ENCODE assay signal across 26 cellular contexts in genomic region chr15:71250936-71251468, GRCh38.
DNase-seq lines count a peak whose midpoint lies in the region; ATAC-seq and TF ChIP-seq lines count a peak whose summit lies in the region.
"Had no signal": no experiment of that assay in that cellular context is flagged by ENCODE, and none has a peak within 500 bp of the region (broad histone marks: within the 10 kb centered on the region; RNA-seq: fewer than 3 reads in every experiment).

No MANE protein-coding gene starts in this region.

- no peaks in the 10 kb centered on the region for H3K36me3 ChIP-seq in osteoblast (ENCODE audit: insufficient read depth, low read length)
- H3K36me3 ChIP-seq: gastrocnemius medialis, neural progenitor cell, SJSA1, tibial nerve had no signal

- no peak overlapping the region for H3K27ac Mint-ChIP-seq in activated T-cell treated with anti-CD3 and anti-CD28 coated beads, Interleukin-2, amount 50 U/mL, for 24 hours
- H3K27ac Mint-ChIP-seq: activated CD4-positive, alpha-beta T cell treated with anti-CD3 and anti-CD28 coated beads, Interleukin-2, amount 10 ng/mL, durations not matched to agents 7 days and 5 days; B cell; neural progenitor cell; stimulated activated naive CD8-positive, alpha-beta T cell treated with anti-CD3 and anti-CD28 coated beads, Interleukin-15, Interleukin-2, amounts not matched to agents 100 ng/mL and 50 ng/mL, for 24 hours; T-helper 17 cell had no signal

- no peak for TF ChIP-seq CTCF in osteoblast (IDR thresholded peaks at IDR 0.05; ENCODE audit: extremely low read depth, low read depth, low read length)

- no peak overlapping the region for H3K4me3 ChIP-seq in osteoblast (ENCODE audit: insufficient read depth, low read length)
- H3K4me3 ChIP-seq: gastrocnemius medialis, neural progenitor cell, psoas muscle, SJSA1, tibial nerve had no signal

- no peak overlapping the region for H2AFZ ChIP-seq in osteoblast (ENCODE audit: low read length)
- H2AFZ ChIP-seq: neural progenitor cell had no signal

- no peak overlapping the region for H3K4me2 ChIP-seq in osteoblast (ENCODE audit: insufficient read depth, low read length)
- H3K4me2 ChIP-seq: neural progenitor cell had no signal

- no peaks in the 10 kb centered on the region for H3K9me3 Mint-ChIP-seq in activated T-cell treated with anti-CD3 and anti-CD28 coated beads, Interleukin-2, amount 50 U/mL, for 24 hours
- H3K9me3 Mint-ChIP-seq: activated CD4-positive, alpha-beta T cell treated with anti-CD3 and anti-CD28 coated beads, Interleukin-2, amount 10 ng/mL, durations not matched to agents 7 days and 5 days; neural progenitor cell; stimulated activated naive CD8-positive, alpha-beta T cell treated with anti-CD3 and anti-CD28 coated beads, Interleukin-15, Interleukin-2, amounts not matched to agents 100 ng/mL and 50 ng/mL, for 24 hours had no signal

- no peak overlapping the region for H3K4me3 Mint-ChIP-seq in activated T-cell treated with anti-CD3 and anti-CD28 coated beads, Interleukin-2, amount 50 U/mL, for 24 hours
- H3K4me3 Mint-ChIP-seq: activated CD4-positive, alpha-beta T cell treated with anti-CD3 and anti-CD28 coated beads, Interleukin-2, amount 10 ng/mL, durations not matched to agents 7 days and 5 days; B cell; neural progenitor cell; stimulated activated naive CD8-positive, alpha-beta T cell treated with anti-CD3 and anti-CD28 coated beads, Interleukin-15, Interleukin-2, amounts not matched to agents 100 ng/mL and 50 ng/mL, for 24 hours; T-helper 17 cell had no signal

- H3K79me2 ChIP-seq in osteoblast (ENCODE audit: insufficient read depth, low read length) = no peaks in the 10 kb centered on the region

- DNase-seq in NCI-H1092 treated with DMSO at 0.1 percent for 48 hours (lab: John Stamatoyannopoulos, UW) (peak; percentile 10), NCI-H1092 (lab: John Stamatoyannopoulos, UW) (no peak), NCI-H69 (lab: John Stamatoyannopoulos, UW) (peak; percentile 36), dermis microvascular lymphatic vessel endothelial cell (ENCODE audit: low read depth in 2 of 2) (peak; percentile 40 to 55), osteoblast (ENCODE audit: insufficient read length, low spot score, missing footprints) (no peak), NCI-H1105 (lab: John Stamatoyannopoulos, UW) (no peak)
- DNase-seq in activated T-cell treated with anti-CD3 and anti-CD28 coated beads, Interleukin-2, amount 50 U/mL, for 24 hours = no peak
- DNase-seq: 8988T; activated CD4-positive, alpha-beta T cell treated with anti-CD3 and anti-CD28 coated beads, Interleukin-2, amount 10 ng/mL, durations not matched to agents 7 days and 5 days; activated CD8-positive, alpha-beta memory T cell treated with anti-CD3 and anti-CD28 coated beads, Interleukin-2, amount 50 U/mL, for 4 hours; activated effector memory CD4-positive, alpha-beta T cell treated with Interleukin-2 at 50 U/mL for 16 hours; Caco-2; caudate nucleus; gastrocnemius medialis; Karpas-422; midbrain; NCI-H510A treated with DMSO at 0.1 percent for 48 hours; psoas muscle; stimulated activated CD4-positive, alpha-beta T cell treated with anti-CD3 and anti-CD28 coated beads, Interleukin-4, amount 100 ng/mL, for 24 hours; T-helper 17 cell had no signal

- H3K27me3 ChIP-seq in osteoblast (ENCODE audit: insufficient read depth, low read length) = no peaks in the 10 kb centered on the region
- H3K27me3 ChIP-seq: gastrocnemius medialis, neural progenitor cell, SJSA1, tibial nerve had no signal

- H3K4me1 ChIP-seq in osteoblast (ENCODE audit: insufficient read depth, low read length) = peaks cover 4% of the 10 kb centered on the region
- H3K4me1 ChIP-seq: gastrocnemius medialis, neural progenitor cell, psoas muscle had no signal

- H3K27ac ChIP-seq in osteoblast (ENCODE audit: low read depth, low read length) = peak overlapping the region; percentile 39
- H3K27ac ChIP-seq: gastrocnemius medialis, neural progenitor cell, psoas muscle, SJSA1 had no signal

- ATAC-seq in GM19455 (IDR thresholded peaks at IDR 0.05; ENCODE audit: unreplicated experiment) = no peak
- ATAC-seq: gastrocnemius medialis, psoas muscle, T-helper 17 cell had no signal

- H3K9me3 ChIP-seq in osteoblast (ENCODE audit: low read depth, low read length) = no peaks in the 10 kb centered on the region
- H3K9me3 ChIP-seq: Caco-2, gastrocnemius medialis, psoas muscle, SJSA1, tibial nerve had no signal

- H3K4me1 Mint-ChIP-seq in activated T-cell treated with anti-CD3 and anti-CD28 coated beads, Interleukin-2, amount 50 U/mL, for 24 hours (ENCODE audit: low read depth) = no peaks in the 10 kb centered on the region
- H3K4me1 Mint-ChIP-seq: activated CD4-positive, alpha-beta T cell treated with anti-CD3 and anti-CD28 coated beads, Interleukin-2, amount 10 ng/mL, durations not matched to agents 7 days and 5 days; B cell; T-helper 17 cell had no signal

- H3K36me3 Mint-ChIP-seq in activated T-cell treated with anti-CD3 and anti-CD28 coated beads, Interleukin-2, amount 50 U/mL, for 24 hours (ENCODE audit: low read depth) = no peaks in the 10 kb centered on the region
- H3K36me3 Mint-ChIP-seq: neural progenitor cell had no signal

- peaks cover 7% of the 10 kb centered on the region for H3K27me3 Mint-ChIP-seq in activated T-cell treated with anti-CD3 and anti-CD28 coated beads, Interleukin-2, amount 50 U/mL, for 24 hours
- H3K27me3 Mint-ChIP-seq: B cell; stimulated activated naive CD8-positive, alpha-beta T cell treated with anti-CD3 and anti-CD28 coated beads, Interleukin-15, Interleukin-2, amounts not matched to agents 100 ng/mL and 50 ng/mL, for 24 hours had no signal

- H4K20me1 ChIP-seq in osteoblast (ENCODE audit: insufficient read depth, low read length) = no peaks in the 10 kb centered on the region

Comparison
In these comparisons a context has a peak if more than half of its experiments do, and no peak if none do; other contexts are left out.
1. DNase-seq: peak in NCI-H1092 treated with DMSO at 0.1 percent for 48 hours (single experiment), NCI-H69 (single experiment) and dermis microvascular lymphatic vessel endothelial cell (2 of 2); none in NCI-H1092 (single experiment), osteoblast (single experiment), activated T-cell treated with anti-CD3 and anti-CD28 coated beads, Interleukin-2, amount 50 U/mL, for 24 hours (single experiment) and NCI-H1105 (single experiment).